In genomic region chr15:64702816-64703631, GRCh38 we compare ENCODE assay signal across 8 cellular contexts.
DNase-seq lines count a peak whose midpoint lies in the region; ATAC-seq and TF ChIP-seq lines count a peak whose summit lies in the region.

No MANE protein-coding gene starts in this region.

- no peaks in the 10 kb centered on the region for H3K36me3 ChIP-seq in BJ (ENCODE audit: control insufficient read depth, insufficient read depth, low read length)
- no peaks in the 10 kb centered on the region for H3K36me3 ChIP-seq in right lobe of liver

- TF ChIP-seq CTCF in BJ (IDR thresholded peaks at IDR 0.05; ENCODE audit: insufficient read depth, low read depth, low read length): 0 out of 2 replicates have a peak, but pooled peaks have one; percentile 5
- no peak for TF ChIP-seq CTCF in right lobe of liver (IDR thresholded peaks at IDR 0.05)

- no peaks in the 10 kb centered on the region for H3K27me3 ChIP-seq in BJ (ENCODE audit: control insufficient read depth, insufficient read depth, low read length)
- no peaks in the 10 kb centered on the region for H3K27me3 ChIP-seq in right lobe of liver

- H3K4me3 ChIP-seq in BJ (ENCODE audit: low read depth, low read length): peak overlapping the region; percentile 94
- peak overlapping the region; percentile 79 to 85 (median 80) for H3K4me3 ChIP-seq in right lobe of liver

- H3K4me1 ChIP-seq in right lobe of liver: peaks cover 0 to 76% (median 35%) of the 10 kb centered on the region in 4 donors

- CTCF ChIA-PET in BJ (lab: Yijun Ruan, JAX): interaction anchor here (1.0 to 2.8 kb wide), 3 partner anchors 10 to 25 kb away, joined by 4 to 19 read pairs (median 4); no protein-coding TSS in a partner anchor

- no peaks in the 10 kb centered on the region for H3K9me3 Mint-ChIP-seq in dendritic cell treated with granulocyte-macrophage colony-stimulating factor and Interleukin-4, amounts not matched to agents 40 ng/mL and 50 ng/mL, for 4 days

- H3K36me3 Mint-ChIP-seq in dendritic cell treated with granulocyte-macrophage colony-stimulating factor and Interleukin-4, amounts not matched to agents 40 ng/mL and 50 ng/mL, for 4 days (ENCODE audit: low read depth): peaks cover 49% of the 10 kb centered on the region

- intact Hi-C loops in dendritic cell treated with granulocyte-macrophage colony-stimulating factor and Interleukin-4, amounts not matched to agents 40 ng/mL and 50 ng/mL, for 4 days (cut with micrococcal nuclease): no loop called here
- intact Hi-C loops in right lobe of liver (cut with DNase I): no loop called here

- DNase-seq in BJ (ENCODE audit: low read depth) (peak; percentile 35), NCI-H748 treated with DMSO at 0.1 percent for 48 hours (lab: John Stamatoyannopoulos, UW) (peak; percentile 86), right lobe of liver (peak; percentile 98)
- DNase-seq in activated CD4-positive, alpha-beta T cell treated with anti-CD3 and anti-CD28 coated beads, Interleukin-2, amount 50 U/mL, for 4 hours: peak; percentile 92 to 93
- DNase-seq in stimulated activated CD4-positive, alpha-beta T cell treated with anti-CD3 and anti-CD28 coated beads, Interleukin-4, amount 100 ng/mL, for 1 hour: peak; percentile 97

- H3K27me3 Mint-ChIP-seq in dendritic cell treated with granulocyte-macrophage colony-stimulating factor and Interleukin-4, amounts not matched to agents 40 ng/mL and 50 ng/mL, for 4 days: no peaks in the 10 kb centered on the region

- H3K27ac ChIP-seq in right lobe of liver: peak overlapping the region; percentile 84 to 90 (median 90)

- peak; percentile 68 for TF ChIP-seq POLR2A in right lobe of liver (IDR thresholded peaks at IDR 0.05)

- POLR2A ChIA-PET in BJ (lab: Charles Lee): no interaction called here

- H3K4me3 Mint-ChIP-seq in dendritic cell treated with granulocyte-macrophage colony-stimulating factor and Interleukin-4, amounts not matched to agents 40 ng/mL and 50 ng/mL, for 4 days: peak overlapping the region; percentile 85

- H3K27ac Mint-ChIP-seq in dendritic cell treated with granulocyte-macrophage colony-stimulating factor and Interleukin-4, amounts not matched to agents 40 ng/mL and 50 ng/mL, for 4 days: peak overlapping the region; percentile 80

- peaks cover 61% of the 10 kb centered on the region for H3K4me1 Mint-ChIP-seq in dendritic cell treated with granulocyte-macrophage colony-stimulating factor and Interleukin-4, amounts not matched to agents 40 ng/mL and 50 ng/mL, for 4 days (ENCODE audit: low read depth)

- 4% methylated on average over 11 of the region's 62 CpGs for WGBS in right lobe of liver (ENCODE audit: insufficient coverage, low coverage, low lambda C conversion rate, missing lambda C conversion rate)

- no peaks in the 10 kb centered on the region for H3K9me3 ChIP-seq in right lobe of liver

- ATAC-seq in GM19372 (IDR thresholded peaks at IDR 0.05; ENCODE audit: low read depth, unreplicated experiment) (peak; percentile 86), HG03565 (IDR thresholded peaks at IDR 0.05; ENCODE audit: unreplicated experiment) (peak; percentile 68), right lobe of liver (peak; percentile 83 to 93 (median 87))

Comparison
In these comparisons a context has a peak if more than half of its experiments do, and no peak if none do; other contexts are left out.
1. Peak in every context shown above with its lines: DNase-seq, ATAC-seq, H3K4me3 ChIP-seq and H3K27ac ChIP-seq.
2. DNase-seq: peak in every context shown above with its lines; median percentile 98 in right lobe of liver; 97 in stimulated activated CD4-positive, alpha-beta T cell treated with anti-CD3 and anti-CD28 coated beads, Interleukin-4, amount 100 ng/mL, for 1 hour; 92 in activated CD4-positive, alpha-beta T cell treated with anti-CD3 and anti-CD28 coated beads, Interleukin-2, amount 50 U/mL, for 4 hours; 86 in NCI-H748 treated with DMSO at 0.1 percent for 48 hours; 35 in BJ.